In the genomic region with DNA sequence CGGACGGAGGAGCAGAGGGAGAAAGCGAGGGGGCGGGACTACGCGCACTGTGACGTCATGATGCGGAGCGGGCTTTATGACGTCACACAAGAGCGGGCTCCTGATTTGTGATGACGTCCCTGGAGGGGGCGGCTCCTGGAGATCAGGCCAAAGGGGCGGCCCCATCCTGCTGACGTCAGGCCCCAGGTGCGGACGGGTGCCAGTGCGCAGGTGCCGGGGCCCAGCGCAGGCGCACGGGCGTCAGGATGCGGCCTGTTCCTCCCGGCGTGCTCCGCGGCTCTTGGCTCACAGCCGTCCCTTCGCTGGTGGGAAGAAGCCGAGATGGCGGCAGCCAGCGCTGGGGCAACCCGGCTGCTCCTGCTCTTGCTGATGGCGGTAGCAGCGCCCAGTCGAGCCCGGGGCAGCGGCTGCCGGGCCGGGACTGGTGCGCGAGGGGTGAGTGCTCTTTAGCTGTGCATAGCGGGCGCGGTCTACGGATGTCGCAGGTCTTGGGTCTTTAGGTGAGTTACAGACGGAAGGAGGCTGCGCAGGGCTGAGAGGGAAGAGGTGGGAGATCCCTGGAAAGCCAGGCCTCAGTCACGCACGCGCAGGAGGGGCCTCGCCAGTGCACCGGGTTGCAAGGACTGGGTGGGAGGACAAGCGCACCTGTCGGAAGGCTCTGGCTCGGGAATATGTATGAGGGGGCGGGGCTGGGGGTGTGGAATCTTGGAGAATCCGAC, we compare ENCODE assay signal across 8 cellular contexts. TPM values are rescaled to one million over a fixed set of nuclear protein-coding genes. Genes with fewer than 3 reads are reported as not detected.
A peak's percentile ranks its signal among the peaks of the same experiment; 100 is the strongest.
DNase-seq lines count a peak whose midpoint lies in the region; ATAC-seq, FAIRE-seq and TF ChIP-seq lines count a peak whose summit lies in the region.

A gene (plus strand): TSS at position 284 of the 719 bp plus-strand sequence. CDS start 38 bp downstream, at position 322.
A gene (minus strand): TSS at position 625 of the 719 bp plus-strand sequence. CDS start 460 bp downstream, at position 165.

- no peaks in the 10 kb centered on the region for H3K27me3 Mint-ChIP-seq in osteocyte (ENCODE audit: unreplicated experiment)

- peaks cover 7 to 20% of the 10 kb centered on the region in 2 donors for H3K36me3 Mint-ChIP-seq in activated naive CD4-positive, alpha-beta T cell treated with anti-CD3 and anti-CD28 coated beads, Interleukin-2, amount 50 U/mL, for 72 hours
- H3K36me3 Mint-ChIP-seq in osteocyte (ENCODE audit: unreplicated experiment) = peaks cover 8% of the 10 kb centered on the region

- H3K27ac ChIP-seq in MM.1S (ENCODE audit: low read length) (peak within 1 kb of the TSS; percentile 78; the same call in 1 of the 2 replicates), thoracic aorta (no peak within 1 kb of the TSS)

- H3K4me2 ChIP-seq in MM.1S (ENCODE audit: low read depth, low read length) = peak within 1 kb of the TSS; percentile 43

- H3K79me2 ChIP-seq in MM.1S (ENCODE audit: low read length) = peaks cover 31% of the 10 kb centered on the region

- ATAC-seq in activated naive CD4-positive, alpha-beta T cell treated with anti-CD3 and anti-CD28 coated beads, Interleukin-2, amount 50 U/mL, for 72 hours = peak; percentile 94 to 98
- peak; percentile 81 for ATAC-seq in thoracic aorta (ENCODE audit: insufficient number of reproducible peaks, low FRiP score, low read depth)

- H4K20me1 ChIP-seq in MM.1S (ENCODE audit: insufficient read depth, low read length) = peaks cover 3% of the 10 kb centered on the region; the same call in 1 of the 2 replicates

- H3K4me3 ChIP-seq in MM.1S (ENCODE audit: low read length) (peak within 1 kb of the TSS; percentile 85), thoracic aorta (peak within 1 kb of the TSS; percentile 97)

- TF ChIP-seq CTCF in MM.1S (IDR thresholded peaks at IDR 0.05; ENCODE audit: low read length) (no peak), osteocyte (IDR thresholded peaks at IDR 0.05) (no peak), thoracic aorta (IDR thresholded peaks at IDR 0.05) (no peak)

- H3K9ac ChIP-seq in MM.1S (ENCODE audit: low read length) = peak within 1 kb of the TSS; percentile 84

- peaks cover 5% of the 10 kb centered on the region; the same call in 1 of the 2 replicates for H3F3A ChIP-seq in MM.1S (ENCODE audit: insufficient read depth, low read length)

- H3K9me3 ChIP-seq in MM.1S (replicated peaks; ENCODE audit: insufficient read depth, low read length) (no peaks in the 10 kb centered on the region), thoracic aorta (no peaks in the 10 kb centered on the region)

- peaks cover 6% of the 10 kb centered on the region; the same call in 1 of the 2 replicates for H3K27me3 ChIP-seq in MM.1S (replicated peaks; ENCODE audit: insufficient read depth, low read length)
- no peaks in the 10 kb centered on the region for H3K27me3 ChIP-seq in thoracic aorta (replicated peaks; ENCODE audit: insufficient read depth)

- no peaks in the 10 kb centered on the region for H3K9me3 Mint-ChIP-seq in activated naive CD4-positive, alpha-beta T cell treated with anti-CD3 and anti-CD28 coated beads, Interleukin-2, amount 50 U/mL, for 72 hours
- H3K9me3 Mint-ChIP-seq in osteocyte (ENCODE audit: unreplicated experiment) = no peaks in the 10 kb centered on the region

- peak within 1 kb of the TSS; percentile 91 to 98 for H3K27ac Mint-ChIP-seq in activated naive CD4-positive, alpha-beta T cell treated with anti-CD3 and anti-CD28 coated beads, Interleukin-2, amount 50 U/mL, for 72 hours
- peak within 1 kb of the TSS; percentile 81 for H3K27ac Mint-ChIP-seq in osteocyte (ENCODE audit: unreplicated experiment)

- H3K36me3 ChIP-seq in MM.1S (replicated peaks; ENCODE audit: insufficient read depth, low read length) (no peaks in the 10 kb centered on the region), thoracic aorta (peaks cover 23% of the 10 kb centered on the region)

- H2AFZ ChIP-seq in MM.1S (ENCODE audit: low read length) = peak within 1 kb of the TSS; percentile 72

- DNase-seq in EL = peak; percentile 83
- peak; percentile 99 for DNase-seq in H54 (ENCODE audit: insufficient read length, low spot score)
- DNase-seq in MM.1S = peak; percentile 96
- DNase-seq in SK-N-DZ (ENCODE audit: low spot score) = peak; percentile 85
- DNase-seq in activated naive CD4-positive, alpha-beta T cell treated with anti-CD3 and anti-CD28 coated beads, Interleukin-2, amount 50 U/mL, for 72 hours (ENCODE audit: low spot score in 2 of 2) = peak; percentile 94 to 96
- peak; percentile 79 to 95 (median 90) for DNase-seq in head of caudate nucleus
- peak; percentile 98 for DNase-seq in osteocyte (ENCODE audit: extremely low spot score, unreplicated experiment)
- peak; percentile 53 for DNase-seq in thoracic aorta (ENCODE audit: low spot score)

- peaks cover 16% of the 10 kb centered on the region for H3K4me1 Mint-ChIP-seq in osteocyte (ENCODE audit: unreplicated experiment)

- TF ChIP-seq POLR2A in H54 (IDR thresholded peaks at IDR 0.05; ENCODE audit: low read depth, low read length) = peak; percentile 88

- H3K4me3 Mint-ChIP-seq in osteocyte (ENCODE audit: unreplicated experiment) = peak within 1 kb of the TSS; percentile 96

- H3K4me1 ChIP-seq in MM.1S (ENCODE audit: low read length) (no peaks in the 10 kb centered on the region), thoracic aorta (ENCODE audit: control insufficient read depth in 1 of 2, low read depth in 2 of 2) (peaks cover 8 to 17% of the 10 kb centered on the region in 2 donors)

- H3K9me2 ChIP-seq in MM.1S (replicated peaks; ENCODE audit: insufficient read depth, low read length) = no peaks in the 10 kb centered on the region

- FAIRE-seq in H54 (lab: Jason Lieb, UNC) = no peak

- intact Hi-C loops in head of caudate nucleus (cut with DNase I) = loop anchor here (2.0 to 5.0 kb wide), 2 partner anchors 34 to 94 kb away; a partner anchor contains a TSS

RNA-seq across cellular contexts. Expression of the first gene that starts in this region (rescaled TPM):
- 114 and 132 TPM in 2 replicates for polyA plus RNA-seq in SK-N-DZ (2014; cell fraction: cytosol; rRNA removed)
- polyA plus RNA-seq in SK-N-DZ (2014; cell fraction: nucleus; rRNA removed) = 39.1 and 53.1 TPM in 2 replicates
- 10 to 100 TPM; 27.3 to 45.5 TPM for total RNA-seq in activated naive CD4-positive, alpha-beta T cell treated with anti-CD3 and anti-CD28 coated beads, Interleukin-2, amount 50 U/mL, for 72 hours
- 166 and 172 TPM in 2 replicates for total RNA-seq in osteocyte
- total RNA-seq in thoracic aorta = 100 to 1,000 TPM in 1 of 2 donors, 10 to 100 TPM in 1; 85.6 to 139 TPM

RNA-seq across cellular contexts. Expression of the second gene that starts in this region (rescaled TPM):
- polyA plus RNA-seq in SK-N-DZ (2014; cell fraction: cytosol; rRNA removed) = 0.54 TPM in 1 of 2 replicates, not detected in the other
- polyA plus RNA-seq in SK-N-DZ (2014; cell fraction: nucleus; rRNA removed) = 0.52 and 2.2 TPM in 2 replicates
- total RNA-seq in activated naive CD4-positive, alpha-beta T cell treated with anti-CD3 and anti-CD28 coated beads, Interleukin-2, amount 50 U/mL, for 72 hours = under 1 TPM; 0.60 to 0.96 TPM
- 1.8 and 2.0 TPM in 2 replicates for total RNA-seq in osteocyte
- under 1 TPM in 1 of 2 donors, not detected in 1; 0.56 TPM for total RNA-seq in thoracic aorta
